22 cellular contexts compared by ENCODE assay signal in the genomic region with DNA sequence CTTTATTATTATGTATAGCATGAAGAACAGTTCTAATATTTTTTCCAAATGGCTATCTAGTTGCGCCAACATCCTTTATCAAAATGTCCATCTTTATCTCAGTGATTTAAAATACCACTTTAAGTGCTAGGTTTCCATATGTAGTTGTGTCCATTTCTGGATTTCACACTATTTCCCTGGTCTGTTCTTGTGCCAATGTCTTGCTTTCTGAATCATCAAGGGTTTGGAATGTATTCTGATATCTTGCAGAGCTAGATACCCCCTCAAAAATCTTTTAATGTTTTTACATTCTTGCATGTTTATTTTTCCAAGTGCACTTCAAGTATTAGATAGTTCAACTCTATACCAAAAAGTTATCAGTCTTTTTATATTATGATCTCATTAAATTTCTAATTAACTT.
"Had no signal": no experiment of that assay in that cellular context is flagged by ENCODE, and none has a peak within 500 bp of the region (broad histone marks: within the 10 kb centered on the region; RNA-seq: fewer than 3 reads in every experiment).

No MANE protein-coding gene starts in this region.

- H3K36me3 ChIP-seq: ascending aorta had no signal

- H3K4me1 ChIP-seq: ascending aorta had no signal

- DNase-seq: activated CD4-positive, alpha-beta T cell treated with anti-CD3 and anti-CD28 coated beads for 36 hours; activated CD4-positive, CD25-positive, alpha-beta regulatory T cell; activated CD8-positive, alpha-beta memory T cell treated with anti-CD3 and anti-CD28 coated beads, Interleukin-2, amount 50 U/mL, for 4 hours; activated CD8-positive, alpha-beta T cell treated with anti-CD3 and anti-CD28 coated beads for 36 hours; activated effector memory CD4-positive, alpha-beta T cell treated with Interleukin-2 at 50 U/mL for 16 hours; activated naive CD4-positive, alpha-beta T cell; activated T-cell treated with anti-CD3 and anti-CD28 coated beads, Interleukin-2, amount 50 U/mL, for 1 hour; cerebellar nuclear complex; KG1; NCI-H1048; NCI-H146; NCI-H1930; NCI-H2171; NCI-H2227 treated with DMSO at 0.1 percent for 48 hours; NCI-H526; NCI-H82; SIG-M5; T-helper 1 cell had no signal

- H3K4me3 ChIP-seq: ascending aorta had no signal

- H3K27ac Mint-ChIP-seq: activated CD4-positive, alpha-beta T cell treated with anti-CD3 and anti-CD28 coated beads for 36 hours; activated CD8-positive, alpha-beta T cell treated with anti-CD3 and anti-CD28 coated beads for 36 hours; activated naive CD4-positive, alpha-beta T cell treated with anti-CD3 and anti-CD28 coated beads, Interleukin-2, amount 50 U/mL, for 24 hours; activated T-helper 1 cell treated with anti-CD3 and anti-CD28 coated beads, Interleukin-12 subunit alpha, Interleukin-12 subunit beta, Interleukin-2, Interleukin-4 antibody, amounts not matched to agents 30 ng/mL and 10 ng/mL and 1 ng/mL, durations not matched to agents 14 hours and 24 hours and 36 hours had no signal

- H3K9me3 Mint-ChIP-seq: activated CD8-positive, alpha-beta T cell treated with anti-CD3 and anti-CD28 coated beads for 36 hours; activated naive CD4-positive, alpha-beta T cell treated with anti-CD3 and anti-CD28 coated beads, Interleukin-2, amount 50 U/mL, for 24 hours; activated T-helper 1 cell treated with anti-CD3 and anti-CD28 coated beads, Interleukin-12 subunit alpha, Interleukin-12 subunit beta, Interleukin-2, Interleukin-4 antibody, amounts not matched to agents 30 ng/mL and 10 ng/mL and 1 ng/mL, durations not matched to agents 14 hours and 24 hours and 36 hours had no signal

- H3K4me3 Mint-ChIP-seq: activated CD4-positive, alpha-beta T cell treated with anti-CD3 and anti-CD28 coated beads for 36 hours; activated CD8-positive, alpha-beta T cell treated with anti-CD3 and anti-CD28 coated beads for 36 hours; activated naive CD4-positive, alpha-beta T cell treated with anti-CD3 and anti-CD28 coated beads, Interleukin-2, amount 50 U/mL, for 24 hours; activated T-helper 1 cell treated with anti-CD3 and anti-CD28 coated beads, Interleukin-12 subunit alpha, Interleukin-12 subunit beta, Interleukin-2, Interleukin-4 antibody, amounts not matched to agents 30 ng/mL and 10 ng/mL and 1 ng/mL, durations not matched to agents 14 hours and 24 hours and 36 hours had no signal

- H3K27me3 ChIP-seq: ascending aorta had no signal

- H3K9me3 ChIP-seq: ascending aorta had no signal

- H3K27me3 Mint-ChIP-seq: activated CD4-positive, alpha-beta T cell treated with anti-CD3 and anti-CD28 coated beads for 36 hours; activated CD8-positive, alpha-beta T cell treated with anti-CD3 and anti-CD28 coated beads for 36 hours; activated naive CD4-positive, alpha-beta T cell treated with anti-CD3 and anti-CD28 coated beads, Interleukin-2, amount 50 U/mL, for 24 hours had no signal

- H3K27ac ChIP-seq: ascending aorta, VCaP had no signal
